In genomic region chr12:92403210-92404175, GRCh38 we compare ENCODE assay signal across 9 cellular contexts.
A peak's percentile ranks its signal among the peaks of the same experiment; 100 is the strongest.
DNase-seq lines count a peak whose midpoint lies in the region; ATAC-seq, FAIRE-seq and TF ChIP-seq lines count a peak whose summit lies in the region.
"Had no signal": no experiment of that assay in that cellular context is flagged by ENCODE, and none has a peak within 500 bp of the region (broad histone marks: within the 10 kb centered on the region; RNA-seq: fewer than 3 reads in every experiment).

No MANE protein-coding gene starts in this region.

- H3F3A ChIP-seq in DOHH2 (ENCODE audit: control insufficient read depth, insufficient read depth), result no peaks in the 10 kb centered on the region

- peak overlapping the region; percentile 98 for H3K27ac Mint-ChIP-seq in activated naive CD4-positive, alpha-beta T cell treated with anti-CD3 and anti-CD28 coated beads, Interleukin-2, amount 50 U/mL, for 24 hours

- DNase-seq in LHCN-M2 (ENCODE audit: low read depth) (peak; percentile 88), NCI-H1092 treated with DMSO at 0.1 percent for 48 hours (lab: John Stamatoyannopoulos, UW) (no peak), cortex of kidney (lab: John Stamatoyannopoulos, UW) (no peak), frontal cortex (ENCODE audit: low spot score in 2 of 2) (no peak)
- peak in 2 of 3 donors; percentile 17 to 31 for DNase-seq in stimulated activated CD4-positive, alpha-beta T cell treated with anti-CD3 and anti-CD28 coated beads, TNF-alpha, amount 100 ng/mL, for 1 hour (ENCODE audit: low read depth in 3 of 3, low spot score in 1 of 3)

- no peaks in the 10 kb centered on the region for H3K27me3 Mint-ChIP-seq in activated naive CD4-positive, alpha-beta T cell treated with anti-CD3 and anti-CD28 coated beads, Interleukin-2, amount 50 U/mL, for 24 hours

- no peak for TF ChIP-seq CTCF in DOHH2 (IDR thresholded peaks at IDR 0.05; ENCODE audit: low read depth, low read length, poor library complexity, severe bottlenecking)

- peaks cover 92% of the 10 kb centered on the region for H3K4me1 Mint-ChIP-seq in activated naive CD4-positive, alpha-beta T cell treated with anti-CD3 and anti-CD28 coated beads, Interleukin-2, amount 50 U/mL, for 24 hours

- peak overlapping the region; percentile 22 for H3K27ac ChIP-seq in DOHH2 (ENCODE audit: low read depth, low read length)

- no peaks in the 10 kb centered on the region for H3K9me3 ChIP-seq in DOHH2 (ENCODE audit: control insufficient read depth, insufficient read depth, low read length)

- H3K4me2 ChIP-seq in DOHH2 (ENCODE audit: low read length), result peak overlapping the region; percentile 59

- no peaks in the 10 kb centered on the region for H3K79me2 ChIP-seq in DOHH2 (ENCODE audit: control insufficient read depth, low read length)

- peak overlapping the region; percentile 91 for H3K4me3 Mint-ChIP-seq in activated naive CD4-positive, alpha-beta T cell treated with anti-CD3 and anti-CD28 coated beads, Interleukin-2, amount 50 U/mL, for 24 hours

- H3K9me3 Mint-ChIP-seq in activated naive CD4-positive, alpha-beta T cell treated with anti-CD3 and anti-CD28 coated beads, Interleukin-2, amount 50 U/mL, for 24 hours, result no peaks in the 10 kb centered on the region

- no peaks in the 10 kb centered on the region for H3K36me3 ChIP-seq in DOHH2 (ENCODE audit: control insufficient read depth, low read length)

- peak; percentile 85 for ATAC-seq in GM21515 (IDR thresholded peaks at IDR 0.05; ENCODE audit: unreplicated experiment)

- peaks cover under 1% of the 10 kb centered on the region for H3K36me3 Mint-ChIP-seq in activated naive CD4-positive, alpha-beta T cell treated with anti-CD3 and anti-CD28 coated beads, Interleukin-2, amount 50 U/mL, for 24 hours

- no peaks in the 10 kb centered on the region for H4K20me1 ChIP-seq in DOHH2 (ENCODE audit: control insufficient read depth, insufficient read depth, low read depth, low read length)

- H3K27me3 ChIP-seq in DOHH2 (ENCODE audit: control insufficient read depth, low read length), result no peaks in the 10 kb centered on the region

- no peak for FAIRE-seq in frontal cortex (lab: Jason Lieb, UNC)
- FAIRE-seq: colon had no signal

- H3K9me2 ChIP-seq in DOHH2 (replicated peaks; ENCODE audit: control insufficient read depth, low read length), result no peaks in the 10 kb centered on the region

- peaks cover 76% of the 10 kb centered on the region for H3K4me1 ChIP-seq in DOHH2 (ENCODE audit: control insufficient read depth, low read length)

- peak overlapping the region; percentile 29 for H3K4me3 ChIP-seq in DOHH2 (ENCODE audit: low read length)

Comparison
In these comparisons a context has a peak if more than half of its experiments do, and no peak if none do; other contexts are left out.
1. DNase-seq: peak in LHCN-M2 (single experiment) and stimulated activated CD4-positive, alpha-beta T cell treated with anti-CD3 and anti-CD28 coated beads, TNF-alpha, amount 100 ng/mL, for 1 hour (2 of 3); none in NCI-H1092 treated with DMSO at 0.1 percent for 48 hours (single experiment), cortex of kidney (single experiment) and frontal cortex (0 of 2).